8 cellular contexts compared by ENCODE assay signal in genomic region chr4:38670939-38671593, GRCh38. TPM values are rescaled to one million over a fixed set of nuclear protein-coding genes. Genes with fewer than 3 reads are reported as not detected.
DNase-seq lines count a peak whose midpoint lies in the region; ATAC-seq and TF ChIP-seq lines count a peak whose summit lies in the region.

No MANE protein-coding gene starts in this region.

- no peaks in the 10 kb centered on the region for H3K9me3 Mint-ChIP-seq in endodermal cell

- H3K79me2 ChIP-seq in MM.1S (ENCODE audit: low read length): peaks cover 97% of the 10 kb centered on the region

- H3K4me2 ChIP-seq in MM.1S (ENCODE audit: low read depth, low read length): peak overlapping the region; percentile 88

- no peak overlapping the region for H2AFZ ChIP-seq in MM.1S (ENCODE audit: low read length)

- peak overlapping the region; percentile 62 for H3K27ac ChIP-seq in MM.1S (ENCODE audit: low read length)
- peak overlapping the region; percentile 29 for H3K27ac ChIP-seq in endodermal cell (ENCODE audit: low read depth, low read length)
- peak overlapping the region; percentile 68 for H3K27ac ChIP-seq in skeletal muscle tissue (ENCODE audit: low read depth, low read length)
- H3K27ac ChIP-seq in brain microvascular endothelial cell: no peak overlapping the region

- 83 to 88% methylated on average over 4 to 10 of the region's 10 CpGs for WGBS in endodermal cell (ENCODE audit: insufficient coverage in 1 of 2, insufficient read length in 1 of 2), 2 experiments

- DNase-seq in DMS53 (lab: John Stamatoyannopoulos, UW) (peak; percentile 29), DMS53 treated with DMSO at 0.1 percent for 48 hours (lab: John Stamatoyannopoulos, UW; ENCODE audit: unreplicated experiment) (no peak), MM.1S (no peak), endodermal cell (peak; percentile 44), brain microvascular endothelial cell (no peak), NCI-H446 (lab: John Stamatoyannopoulos, UW) (no peak)

- in situ Hi-C loops in brain microvascular endothelial cell (cut with HindIII; ENCODE audit: low pct_ligation_motif_present, low sequenced_read_pairs): no loop called here

- no peaks in the 10 kb centered on the region for H3K36me3 Mint-ChIP-seq in endodermal cell (ENCODE audit: low read depth)

- no peaks in the 10 kb centered on the region for H3K9me3 ChIP-seq in MM.1S (replicated peaks; ENCODE audit: insufficient read depth, low read length)
- no peaks in the 10 kb centered on the region for H3K9me3 ChIP-seq in endodermal cell (ENCODE audit: control insufficient read depth, low read length)
- no peaks in the 10 kb centered on the region for H3K9me3 ChIP-seq in skeletal muscle tissue (ENCODE audit: control insufficient read depth in 3 of 3, low read length in 3 of 3)

- no peak for TF ChIP-seq CTCF in MM.1S (IDR thresholded peaks at IDR 0.05; ENCODE audit: low read length)
- no peak for TF ChIP-seq CTCF in endodermal cell (conservative IDR thresholded peaks at IDR 0.05)
- TF ChIP-seq CTCF in brain microvascular endothelial cell (IDR thresholded peaks at IDR 0.05; ENCODE audit: low read depth, low read length, missing control alignments): no peak

- ATAC-seq in GM21576 (IDR thresholded peaks at IDR 0.05; ENCODE audit: unreplicated experiment): no peak

- no peak overlapping the region for H3K4me3 Mint-ChIP-seq in endodermal cell

- H3K4me1 ChIP-seq in MM.1S (ENCODE audit: low read length): peaks cover 76% of the 10 kb centered on the region
- peaks cover 38% of the 10 kb centered on the region for H3K4me1 ChIP-seq in endodermal cell (ENCODE audit: control insufficient read depth, insufficient read depth, low read length)
- H3K4me1 ChIP-seq in skeletal muscle tissue (ENCODE audit: control insufficient read depth in 3 of 3, insufficient read depth in 3 of 3, low read length in 3 of 3): peaks cover 62 to 76% (median 73%) of the 10 kb centered on the region in 3 donors

- H3K27me3 Mint-ChIP-seq in endodermal cell (ENCODE audit: insufficient read depth): no peaks in the 10 kb centered on the region

- no peaks in the 10 kb centered on the region for H3K27me3 ChIP-seq in MM.1S (replicated peaks; ENCODE audit: insufficient read depth, low read length)
- H3K27me3 ChIP-seq in endodermal cell (ENCODE audit: control insufficient read depth, insufficient read depth, low read length, poor library complexity, severe bottlenecking): no peaks in the 10 kb centered on the region
- no peaks in the 10 kb centered on the region for H3K27me3 ChIP-seq in skeletal muscle tissue (ENCODE audit: control insufficient read depth in 3 of 3, insufficient read depth in 3 of 3, low read length in 3 of 3)
- no peaks in the 10 kb centered on the region for H3K27me3 ChIP-seq in brain microvascular endothelial cell (replicated peaks)

- H3K36me3 ChIP-seq in MM.1S (replicated peaks; ENCODE audit: insufficient read depth, low read length) (no peaks in the 10 kb centered on the region), endodermal cell (ENCODE audit: control insufficient read depth, insufficient read depth, low read length) (no peaks in the 10 kb centered on the region), skeletal muscle tissue (ENCODE audit: control insufficient read depth in 3 of 3, insufficient read depth in 3 of 3, low read length in 3 of 3) (no peaks in the 10 kb centered on the region), brain microvascular endothelial cell (replicated peaks) (no peaks in the 10 kb centered on the region)

- no peaks in the 10 kb centered on the region for H3K9me2 ChIP-seq in MM.1S (replicated peaks; ENCODE audit: insufficient read depth, low read length)

- peaks cover 85% of the 10 kb centered on the region for H3K4me1 Mint-ChIP-seq in endodermal cell

- H3F3A ChIP-seq in MM.1S (ENCODE audit: insufficient read depth, low read length): peaks cover 55% of the 10 kb centered on the region

- peak overlapping the region; percentile 17 for H3K27ac Mint-ChIP-seq in endodermal cell

- peak overlapping the region; percentile 51 for H3K9ac ChIP-seq in MM.1S (ENCODE audit: low read length)
- H3K9ac ChIP-seq in endodermal cell (ENCODE audit: extremely low read depth, low read length, poor library complexity, severe bottlenecking): no peak overlapping the region
- H3K9ac ChIP-seq in skeletal muscle tissue (ENCODE audit: low read depth in 1 of 3, low read length in 3 of 3): peak overlapping the region in 2 of 3 donors; percentile 28 to 35

- peaks cover 4% of the 10 kb centered on the region; the same call in 1 of the 2 replicates for H4K20me1 ChIP-seq in MM.1S (ENCODE audit: insufficient read depth, low read length)

- peak overlapping the region; percentile 42 for H3K4me3 ChIP-seq in MM.1S (ENCODE audit: low read length)
- H3K4me3 ChIP-seq in endodermal cell (ENCODE audit: low read length): no peak overlapping the region
- H3K4me3 ChIP-seq in skeletal muscle tissue (ENCODE audit: low read length in 3 of 3): peak overlapping the region in 1 of 3 donors; percentile 42
- no peak overlapping the region for H3K4me3 ChIP-seq in brain microvascular endothelial cell (ENCODE audit: low read depth, low read length)

RNA-seq across cellular contexts. Expression of gene KLF3, which starts 7.1 kb away (rescaled TPM):
- total RNA-seq in endodermal cell (10 to 100 TPM; 20.7 to 28.2 TPM), skeletal muscle tissue (20.9 TPM)
- polyA plus RNA-seq in endodermal cell (2013, experiment 1 of 2): 38.0 TPM
- polyA plus RNA-seq in endodermal cell (2013, experiment 2 of 2): 38.5 TPM

Comparison
In these comparisons a context has a peak if more than half of its experiments do, and no peak if none do; other contexts are left out.
1. DNase-seq: peak in DMS53 (single experiment) and endodermal cell (single experiment); none in DMS53 treated with DMSO at 0.1 percent for 48 hours (single experiment), MM.1S (single experiment), brain microvascular endothelial cell (single experiment) and NCI-H446 (0 of 2).